2 cellular contexts compared by ENCODE assay signal in genomic region chr12:56377310-56377988, GRCh38.
A peak's percentile ranks its signal among the peaks of the same experiment; 100 is the strongest.
TF ChIP-seq lines count a peak whose summit lies in the region.

No MANE protein-coding gene starts in this region.

TF ChIP-seq in GM23338, 12 proteins besides CTCF, POLR2A, EP300 and RAD21:
- TF ChIP-seq ZNF462 (CRISPR knock-in tag; IDR thresholded peaks at IDR 0.05) (peak; percentile 15; the same call in 1 of the 2 replicates), NANOG (IDR thresholded peaks at IDR 0.05; ENCODE audit: borderline replicate concordance) (no peak)

TF ChIP-seq in SK-N-SH, 30 proteins besides CTCF, POLR2A, EP300 and RAD21 (continued from another document):
- TF ChIP-seq CHD2 (IDR thresholded peaks at IDR 0.05; ENCODE audit: low read length, partially characterized antibody) (no peak), RXRA (IDR thresholded peaks at IDR 0.05; ENCODE audit: borderline replicate concordance, low read depth) (no peak)
